Comparison of ENCODE assay signal across 23 cellular contexts in genomic region chr14:32367501-32367900, GRCh38. TPM values are rescaled to one million over a fixed set of nuclear protein-coding genes. Genes with fewer than 3 reads are reported as not detected.
DNase-seq lines count a peak whose midpoint lies in the region; TF ChIP-seq lines count a peak whose summit lies in the region.
"Had no signal": no experiment of that assay in that cellular context is flagged by ENCODE, and none has a peak within 500 bp of the region (broad histone marks: within the 10 kb centered on the region; RNA-seq: fewer than 3 reads in every experiment).

No MANE protein-coding gene starts in this region.

- TF ChIP-seq EP300 in esophagus muscularis mucosa (IDR thresholded peaks at IDR 0.05) (no peak), sigmoid colon (IDR thresholded peaks at IDR 0.05) (no peak)

- no peak overlapping the region for H3K9ac ChIP-seq in adipocyte (ENCODE audit: low read length)

- H3K4me1 ChIP-seq in adipocyte (ENCODE audit: control insufficient read depth, insufficient read depth, low read length) = peaks cover 33% of the 10 kb centered on the region
- H3K4me1 ChIP-seq in esophagus muscularis mucosa = peaks cover 14 to 33% (median 25%) of the 10 kb centered on the region in 4 donors
- peaks cover 0 to 43% (median 22%) of the 10 kb centered on the region in 4 donors for H3K4me1 ChIP-seq in sigmoid colon

- H3K27ac ChIP-seq in esophagus muscularis mucosa (replicated peaks in 1 of 4) (peak overlapping the region in 3 of 4 donors; percentile 38 to 40 (median 39)), sigmoid colon (peak overlapping the region in 3 of 4 donors; percentile 7 to 58 (median 47))
- H3K27ac ChIP-seq: C4-2B, RWPE1, vagina had no signal

- H3K9me3 ChIP-seq in adipocyte (ENCODE audit: control insufficient read depth, low read length) (no peaks in the 10 kb centered on the region), esophagus muscularis mucosa (no peaks in the 10 kb centered on the region), sigmoid colon (no peaks in the 10 kb centered on the region)
- H3K9me3 ChIP-seq: vagina had no signal

- H3K36me3 ChIP-seq in adipocyte (ENCODE audit: control insufficient read depth, insufficient read depth, low read length, severe bottlenecking) = no peaks in the 10 kb centered on the region
- H3K36me3 ChIP-seq in esophagus muscularis mucosa = no peaks in the 10 kb centered on the region
- H3K36me3 ChIP-seq in sigmoid colon = no peaks in the 10 kb centered on the region
- H3K36me3 ChIP-seq: vagina had no signal

- in situ Hi-C loops in GM13976 (cut with MboI; ENCODE audit: low sequenced_read_pairs, unreplicated experiment) = no loop called here

- intact Hi-C loops in esophagus muscularis mucosa (cut with DNase I) = no loop called here
- intact Hi-C loops in sigmoid colon (cut with DNase I) = no loop called here

- H3K27me3 ChIP-seq in adipocyte (replicated peaks; ENCODE audit: control insufficient read depth, insufficient read depth, low read length) (no peaks in the 10 kb centered on the region), esophagus muscularis mucosa (no peaks in the 10 kb centered on the region), sigmoid colon (no peaks in the 10 kb centered on the region)
- H3K27me3 ChIP-seq: vagina had no signal

- TF ChIP-seq CTCF in esophagus muscularis mucosa (IDR thresholded peaks at IDR 0.05) (no peak), sigmoid colon (IDR thresholded peaks at IDR 0.05) (no peak), GM13976 (IDR thresholded peaks at IDR 0.05; ENCODE audit: borderline replicate concordance, control extremely low read depth, extremely low read depth, insufficient read depth, missing control alignments) (no peak)

- DNase-seq in HCEC 1CT (peak; percentile 11), adipocyte (ENCODE audit: low read depth) (peak; percentile 26), esophagus muscularis mucosa (ENCODE audit: extremely low spot score) (no peak), sigmoid colon (no peak), GM13976 (ENCODE audit: low spot score) (no peak), LoVo (ENCODE audit: low spot score) (no peak), SKM-1 (lab: John Stamatoyannopoulos, UW; ENCODE audit: unreplicated experiment) (no peak), NCI-H524 treated with DMSO at 0.1 percent for 48 hours (lab: John Stamatoyannopoulos, UW) (no peak)
- DNase-seq: ACHN; activated CD4-positive, alpha-beta T cell treated with anti-CD3 and anti-CD28 coated beads, Interleukin-2, amount 10 ng/mL, durations not matched to agents 24 days and 14 days; activated naive CD8-positive, alpha-beta T cell treated with anti-CD3 and anti-CD28 coated beads, Interleukin-2, amount 50 U/mL, for 24 hours; effector memory CD8-positive, alpha-beta T cell; H7; mesendoderm; natural killer cell; NCI-H226; NK-92 treated with Interleukin-12 subunit alpha and Interleukin-12 subunit beta, amount 100 ng/mL, for 24 hours; posterior cingulate gyrus; stimulated activated CD4-positive, alpha-beta T cell treated with anti-CD3 and anti-CD28 coated beads, Interleukin-2, amount 100 ng/mL, for 48 hours; stimulated activated naive CD8-positive, alpha-beta T cell treated with anti-CD3 and anti-CD28 coated beads, Interleukin-15, amount 100 ng/mL, for 72 hours had no signal

- H3K4me3 ChIP-seq in adipocyte (ENCODE audit: low read length) = no peak overlapping the region
- no peak overlapping the region for H3K4me3 ChIP-seq in esophagus muscularis mucosa
- no peak overlapping the region for H3K4me3 ChIP-seq in sigmoid colon
- H3K4me3 ChIP-seq: vagina had no signal

- TF ChIP-seq POLR2A in esophagus muscularis mucosa (IDR thresholded peaks at IDR 0.05; ENCODE audit: low read depth) (no peak), sigmoid colon (IDR thresholded peaks at IDR 0.05) (no peak)

RNA-seq across cellular contexts. Expression of gene AKAP6, which starts 38.4 kb away (rescaled TPM):
- total RNA-seq in esophagus muscularis mucosa (10 to 100 TPM; 21.3 to 38.6 (median 31.5) TPM), sigmoid colon (10 to 100 TPM; 25.5 to 56.2 (median 37.6) TPM)
- polyA plus RNA-seq in sigmoid colon = 1 to 10 TPM in 1 of 3 donors, under 1 TPM in 1, not detected in 1; 0.60 to 1.6 TPM

Comparison
In these comparisons a context has a peak if more than half of its experiments do, and no peak if none do; other contexts are left out.
1. DNase-seq: peak in HCEC 1CT (single experiment) and adipocyte (single experiment); none in esophagus muscularis mucosa (single experiment), sigmoid colon (single experiment), GM13976 (single experiment), LoVo (single experiment), SKM-1 (single experiment) and NCI-H524 treated with DMSO at 0.1 percent for 48 hours (single experiment).